1 cellular context compared by ENCODE assay signal in the genomic region with DNA sequence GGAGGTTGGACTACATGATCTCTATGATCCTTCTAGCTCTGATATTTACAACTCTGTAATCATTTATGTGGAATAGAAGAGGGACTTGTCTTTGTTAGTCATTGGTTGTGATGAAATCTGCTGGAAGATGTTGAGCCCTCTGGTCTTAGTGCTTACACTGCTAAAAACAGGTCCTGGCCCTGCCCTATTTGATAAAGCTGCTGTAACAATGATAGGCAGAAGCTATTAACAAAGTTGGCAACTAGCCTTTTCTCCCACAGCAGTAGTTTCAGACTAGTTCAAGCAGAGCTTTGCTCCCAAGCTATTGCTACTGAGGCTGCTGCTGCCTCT.
TF ChIP-seq lines count a peak whose summit lies in the region.

No MANE protein-coding gene starts in this region.

TF ChIP-seq in GM23338, 12 proteins besides CTCF, POLR2A, EP300 and RAD21 (continued from another document):
- TF ChIP-seq, protein P1, sequence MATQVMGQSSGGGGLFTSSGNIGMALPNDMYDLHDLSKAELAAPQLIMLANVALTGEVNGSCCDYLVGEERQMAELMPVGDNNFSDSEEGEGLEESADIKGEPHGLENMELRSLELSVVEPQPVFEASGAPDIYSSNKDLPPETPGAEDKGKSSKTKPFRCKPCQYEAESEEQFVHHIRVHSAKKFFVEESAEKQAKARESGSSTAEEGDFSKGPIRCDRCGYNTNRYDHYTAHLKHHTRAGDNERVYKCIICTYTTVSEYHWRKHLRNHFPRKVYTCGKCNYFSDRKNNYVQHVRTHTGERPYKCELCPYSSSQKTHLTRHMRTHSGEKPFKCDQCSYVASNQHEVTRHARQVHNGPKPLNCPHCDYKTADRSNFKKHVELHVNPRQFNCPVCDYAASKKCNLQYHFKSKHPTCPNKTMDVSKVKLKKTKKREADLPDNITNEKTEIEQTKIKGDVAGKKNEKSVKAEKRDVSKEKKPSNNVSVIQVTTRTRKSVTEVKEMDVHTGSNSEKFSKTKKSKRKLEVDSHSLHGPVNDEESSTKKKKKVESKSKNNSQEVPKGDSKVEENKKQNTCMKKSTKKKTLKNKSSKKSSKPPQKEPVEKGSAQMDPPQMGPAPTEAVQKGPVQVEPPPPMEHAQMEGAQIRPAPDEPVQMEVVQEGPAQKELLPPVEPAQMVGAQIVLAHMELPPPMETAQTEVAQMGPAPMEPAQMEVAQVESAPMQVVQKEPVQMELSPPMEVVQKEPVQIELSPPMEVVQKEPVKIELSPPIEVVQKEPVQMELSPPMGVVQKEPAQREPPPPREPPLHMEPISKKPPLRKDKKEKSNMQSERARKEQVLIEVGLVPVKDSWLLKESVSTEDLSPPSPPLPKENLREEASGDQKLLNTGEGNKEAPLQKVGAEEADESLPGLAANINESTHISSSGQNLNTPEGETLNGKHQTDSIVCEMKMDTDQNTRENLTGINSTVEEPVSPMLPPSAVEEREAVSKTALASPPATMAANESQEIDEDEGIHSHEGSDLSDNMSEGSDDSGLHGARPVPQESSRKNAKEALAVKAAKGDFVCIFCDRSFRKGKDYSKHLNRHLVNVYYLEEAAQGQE (IDR thresholded peaks at IDR 0.05; ENCODE audit: unreplicated experiment), result no peak
